In the genomic region with DNA sequence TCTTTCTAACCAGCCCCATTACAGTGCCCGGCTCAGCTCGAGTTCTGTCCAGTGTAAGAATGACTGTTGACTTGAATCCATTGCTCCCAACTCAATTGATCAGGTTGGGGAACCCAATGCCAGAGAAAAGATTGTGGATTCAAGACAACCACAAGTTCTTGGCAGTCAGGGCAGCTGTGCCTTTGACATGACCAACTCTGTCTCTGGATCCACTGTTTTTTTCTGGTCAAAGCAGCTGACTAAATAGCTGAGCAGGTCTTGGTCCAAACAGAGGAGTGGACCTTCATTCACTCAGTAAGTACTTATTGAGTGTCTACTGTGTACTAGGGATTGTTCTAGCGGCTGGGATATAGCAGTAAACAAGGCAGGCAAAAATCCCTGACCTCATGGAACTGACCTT, we compare ENCODE assay signal across 23 cellular contexts. TPM values are rescaled to one million over a fixed set of nuclear protein-coding genes. Genes with fewer than 3 reads are reported as not detected.
"Had no signal": no experiment of that assay in that cellular context is flagged by ENCODE, and none has a peak within 500 bp of the region (broad histone marks: within the 10 kb centered on the region; RNA-seq: fewer than 3 reads in every experiment).

No MANE protein-coding gene starts in this region.

- H3K27me3 ChIP-seq: brain microvascular endothelial cell, esophagus muscularis mucosa, right lobe of liver, upper lobe of left lung had no signal

- H3K36me3 ChIP-seq: brain microvascular endothelial cell, esophagus muscularis mucosa, heart right ventricle, right lobe of liver, stomach, suprapubic skin, upper lobe of left lung had no signal

- DNase-seq: activated CD4-positive, alpha-beta T cell treated with anti-CD3 and anti-CD28 coated beads, Interleukin-2, amount 10 ng/mL, durations not matched to agents 24 days and 14 days; activated CD8-positive, alpha-beta T cell treated with anti-CD3 and anti-CD28 coated beads for 36 hours; activated gamma-delta T cell; activated naive CD4-positive, alpha-beta T cell treated with anti-CD3 and anti-CD28 coated beads, Interleukin-2, amount 50 U/mL, for 16 hours; activated naive CD8-positive, alpha-beta T cell treated with anti-CD3 and anti-CD28 coated beads, Interleukin-2, amount 50 U/mL, for 24 hours; anterior cingulate cortex; brain microvascular endothelial cell; central memory CD4-positive, alpha-beta T cell; effector memory CD8-positive, alpha-beta T cell; heart right ventricle; islet precursor cell; occipital lobe; small intestine; stimulated activated CD4-positive, alpha-beta T cell treated with anti-CD3 and anti-CD28 coated beads, Interleukin-2, amount 100 ng/mL, for 24 hours; stomach; SW 1271; T-helper 17 cell; upper lobe of left lung had no signal

- H3K27ac ChIP-seq: brain microvascular endothelial cell, right lobe of liver, suprapubic skin had no signal

- H3K9me3 ChIP-seq: esophagus muscularis mucosa, heart right ventricle, right lobe of liver, stomach, suprapubic skin, upper lobe of left lung had no signal

- ATAC-seq: activated CD8-positive, alpha-beta T cell treated with anti-CD3 and anti-CD28 coated beads for 36 hours; activated naive CD8-positive, alpha-beta T cell treated with anti-CD3 and anti-CD28 coated beads, Interleukin-2, amount 50 U/mL, for 24 hours; effector memory CD8-positive, alpha-beta T cell; heart right ventricle; left cardiac atrium; right lobe of liver had no signal

- H3K4me3 ChIP-seq: esophagus muscularis mucosa, heart right ventricle, right lobe of liver, stomach, suprapubic skin, upper lobe of left lung had no signal

RNA-seq across cellular contexts. Expression of gene ATOH8, which starts 6.3 kb away (rescaled TPM):
- total RNA-seq: activated CD8-positive, alpha-beta T cell treated with anti-CD3 and anti-CD28 coated beads for 36 hours; T-helper 17 cell had no signal

RNA-seq across cellular contexts. Expression of gene GNLY, which starts 53.3 kb away (rescaled TPM):
- total RNA-seq: dermis microvascular lymphatic vessel endothelial cell, occipital lobe had no signal
